16 cellular contexts compared by ENCODE assay signal in the genomic region with DNA sequence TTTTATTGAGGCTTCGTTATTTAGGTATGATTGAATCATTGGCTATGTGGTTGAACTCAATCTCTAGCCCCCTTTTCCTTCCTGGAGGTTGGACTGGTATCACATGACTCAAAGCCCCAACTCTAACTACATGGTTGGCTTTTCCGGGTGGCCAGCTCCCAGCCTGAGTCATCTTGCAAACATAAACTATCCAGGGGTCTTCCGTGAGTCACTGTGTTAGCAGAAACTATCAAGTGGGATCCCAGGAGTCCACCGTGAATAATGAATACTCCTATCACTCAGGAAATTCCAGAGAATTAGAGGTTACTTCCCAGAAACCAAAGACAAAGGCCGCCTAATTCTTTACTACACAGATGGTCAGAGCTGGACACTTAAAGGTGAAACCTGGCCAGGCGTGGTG. TPM values are rescaled to one million over a fixed set of nuclear protein-coding genes. Genes with fewer than 3 reads are reported as not detected.
DNase-seq lines count a peak whose midpoint lies in the region; ATAC-seq and TF ChIP-seq lines count a peak whose summit lies in the region.
"Had no signal": no experiment of that assay in that cellular context is flagged by ENCODE, and none has a peak within 500 bp of the region (broad histone marks: within the 10 kb centered on the region; RNA-seq: fewer than 3 reads in every experiment).

No MANE protein-coding gene starts in this region.

- peak; percentile 80 for DNase-seq in Caki2 (ENCODE audit: low read depth)
- peak; percentile 96 for DNase-seq in NCI-H226
- DNase-seq in choroid plexus epithelial cell (ENCODE audit: low read depth), result peak; percentile 71
- DNase-seq in naive thymus-derived CD8-positive, alpha-beta T cell, result no peak
- DNase-seq in NCI-H69 (lab: John Stamatoyannopoulos, UW), result no peak
- DNase-seq in NCI-H1048 (lab: John Stamatoyannopoulos, UW), result no peak
- DNase-seq: activated CD4-positive, CD25-positive, alpha-beta regulatory T cell treated with anti-CD3 and anti-CD28 coated beads, Interleukin-2, amount 50 U/mL, for 72 hours; activated T-cell treated with anti-CD3 and anti-CD28 coated beads, Interleukin-2, amount 50 U/mL, for 48 hours; aorta; NCI-H1417; NCI-H774; stimulated activated naive CD8-positive, alpha-beta T cell treated with anti-CD3 and anti-CD28 coated beads, Interleukin-15, amount 100 ng/mL, for 72 hours had no signal

- no peaks in the 10 kb centered on the region for H3K9me3 Mint-ChIP-seq in naive thymus-derived CD8-positive, alpha-beta T cell
- H3K9me3 Mint-ChIP-seq: mesothelial cell of epicardium; stimulated activated naive CD8-positive, alpha-beta T cell treated with anti-CD3 and anti-CD28 coated beads, Interleukin-15, amount 100 ng/mL, for 72 hours had no signal

- peak overlapping the region; percentile 89 for H3K27ac ChIP-seq in mesodermal cell (ENCODE audit: low read depth, low read length, severe bottlenecking)

- H3K4me3 Mint-ChIP-seq in naive thymus-derived CD8-positive, alpha-beta T cell, result no peak overlapping the region
- H3K4me3 Mint-ChIP-seq: mesothelial cell of epicardium; stimulated activated naive CD8-positive, alpha-beta T cell treated with anti-CD3 and anti-CD28 coated beads, Interleukin-15, amount 100 ng/mL, for 72 hours had no signal

- ATAC-seq in naive thymus-derived CD8-positive, alpha-beta T cell, result no peak
- ATAC-seq in GM21717 (IDR thresholded peaks at IDR 0.05; ENCODE audit: unreplicated experiment), result no peak
- ATAC-seq: HepG2; stimulated activated naive CD8-positive, alpha-beta T cell treated with anti-CD3 and anti-CD28 coated beads, Interleukin-15, amount 100 ng/mL, for 72 hours had no signal

- H3K4me1 ChIP-seq in mesodermal cell (ENCODE audit: control insufficient read depth, insufficient read depth, low read length, poor library complexity, severe bottlenecking), result peaks cover 5% of the 10 kb centered on the region

- H3K4me3 ChIP-seq in choroid plexus epithelial cell (ENCODE audit: low read depth, low read length), result no peak overlapping the region
- H3K4me3 ChIP-seq in mesodermal cell (ENCODE audit: extremely low read depth, insufficient read depth, low read length, poor library complexity, severe bottlenecking), result no peak overlapping the region

- no peaks in the 10 kb centered on the region for H3K4me1 Mint-ChIP-seq in naive thymus-derived CD8-positive, alpha-beta T cell
- H3K4me1 Mint-ChIP-seq: mesothelial cell of epicardium; stimulated activated naive CD8-positive, alpha-beta T cell treated with anti-CD3 and anti-CD28 coated beads, Interleukin-15, amount 100 ng/mL, for 72 hours had no signal

- in situ Hi-C loops in Caki2 (cut with HindIII; ENCODE audit: low pct_unique_long_range_greater_than_20kb, low sequenced_read_pairs), result no loop called here

- 50 to 60% methylated on average over 3 to 4 of the region's 6 CpGs for WGBS in mesodermal cell (ENCODE audit: insufficient coverage in 2 of 2), 2 experiments

- peaks cover 0 to 21% (median 5%) of the 10 kb centered on the region in 3 donors for H3K36me3 Mint-ChIP-seq in naive thymus-derived CD8-positive, alpha-beta T cell

- H3K9me3 ChIP-seq in mesodermal cell (ENCODE audit: control insufficient read depth, low read length), result no peaks in the 10 kb centered on the region

- peaks cover 13% of the 10 kb centered on the region for H3K36me3 ChIP-seq in mesodermal cell (ENCODE audit: control insufficient read depth, insufficient read depth, low read length)

- TF ChIP-seq CTCF in choroid plexus epithelial cell (conservative IDR thresholded peaks at IDR 0.05; ENCODE audit: low read depth, low read length), result no peak

- POLR2A ChIA-PET in naive thymus-derived CD8-positive, alpha-beta T cell (lab: Charles Lee), result no interaction called here

- no peak overlapping the region for H3K27ac Mint-ChIP-seq in naive thymus-derived CD8-positive, alpha-beta T cell
- H3K27ac Mint-ChIP-seq: mesothelial cell of epicardium; stimulated activated naive CD8-positive, alpha-beta T cell treated with anti-CD3 and anti-CD28 coated beads, Interleukin-15, amount 100 ng/mL, for 72 hours had no signal

- no peaks in the 10 kb centered on the region for H3K27me3 Mint-ChIP-seq in naive thymus-derived CD8-positive, alpha-beta T cell
- H3K27me3 Mint-ChIP-seq: stimulated activated naive CD8-positive, alpha-beta T cell treated with anti-CD3 and anti-CD28 coated beads, Interleukin-15, amount 100 ng/mL, for 72 hours had no signal

RNA-seq across cellular contexts. Expression of gene PLEKHD1, which starts 19.7 kb away (rescaled TPM):
- total RNA-seq in Caki2 (2014; rRNA removed; shearing (Covaris generic); ENCODE audit: low replicate concordance), result not detected in 2 replicates
- polyA plus RNA-seq in mesodermal cell (2013, experiment 1 of 2), result not detected
- polyA plus RNA-seq in mesodermal cell (2013, experiment 2 of 2), result not detected
- under 1 TPM; 0.18 to 0.25 TPM for total RNA-seq in naive thymus-derived CD8-positive, alpha-beta T cell
- not detected for polyA plus RNA-seq in naive thymus-derived CD8-positive, alpha-beta T cell
- total RNA-seq: HepG2 had no signal

Comparison
In these comparisons a context has a peak if more than half of its experiments do, and no peak if none do; other contexts are left out.
1. DNase-seq: peak in Caki2 (single experiment), NCI-H226 (single experiment) and choroid plexus epithelial cell (single experiment); none in naive thymus-derived CD8-positive, alpha-beta T cell (0 of 10), NCI-H69 (single experiment) and NCI-H1048 (single experiment).